10 cellular contexts compared by ENCODE assay signal in the genomic region with DNA sequence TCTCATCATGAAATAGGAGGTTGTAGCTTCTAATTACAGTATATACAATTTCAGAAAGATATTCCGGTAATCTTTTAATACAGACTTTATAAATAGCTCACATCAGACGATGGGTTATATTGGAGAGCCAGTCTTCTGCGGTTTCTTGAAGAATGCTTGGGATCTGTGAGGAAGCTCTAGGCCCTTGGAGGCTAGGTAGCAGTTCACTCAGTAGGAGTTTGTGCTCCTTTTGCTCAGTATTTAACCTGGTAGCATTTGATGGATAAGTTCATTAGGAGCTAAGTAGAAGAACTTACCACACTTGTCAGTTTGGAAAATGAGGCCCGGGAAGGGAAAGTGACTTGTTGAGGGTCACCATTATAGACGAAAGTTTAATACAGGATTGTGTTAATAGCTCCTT. TPM values are rescaled to one million over a fixed set of nuclear protein-coding genes. Genes with fewer than 3 reads are reported as not detected.
DNase-seq lines count a peak whose midpoint lies in the region; ATAC-seq and TF ChIP-seq lines count a peak whose summit lies in the region.
"Had no signal": no experiment of that assay in that cellular context is flagged by ENCODE, and none has a peak within 500 bp of the region (broad histone marks: within the 10 kb centered on the region; RNA-seq: fewer than 3 reads in every experiment).

No MANE protein-coding gene starts in this region.

- TF ChIP-seq CTCF in esophagus muscularis mucosa (IDR thresholded peaks at IDR 0.05): no peak
- no peak for TF ChIP-seq CTCF in osteocyte (IDR thresholded peaks at IDR 0.05)
- TF ChIP-seq CTCF in BE2C (IDR thresholded peaks at IDR 0.05; ENCODE audit: low read depth, low read length): no peak

- 59% methylated on average over 5 of the region's 5 CpGs for WGBS in esophagus muscularis mucosa

- H3K4me1 ChIP-seq in CD4-positive, alpha-beta memory T cell (ENCODE audit: insufficient read depth, low read length): peaks cover 34% of the 10 kb centered on the region
- H3K4me1 ChIP-seq in esophagus muscularis mucosa: peaks cover 45 to 66% (median 59%) of the 10 kb centered on the region in 4 donors
- no peaks in the 10 kb centered on the region for H3K4me1 ChIP-seq in BE2C

- TF ChIP-seq POLR2A in esophagus muscularis mucosa (IDR thresholded peaks at IDR 0.05; ENCODE audit: low read depth): no peak

- POLR2A ChIA-PET in CD4-positive, alpha-beta memory T cell (lab: Charles Lee; ENCODE audit: partially characterized antibody): interaction anchor here (0.5 to 2.3 kb wide), 4 partner anchors 13 to 225 kb away, joined by 3 to 14 read pairs (median 5); no protein-coding TSS in a partner anchor

- no peaks in the 10 kb centered on the region for H3K9me3 ChIP-seq in CD4-positive, alpha-beta memory T cell (ENCODE audit: control insufficient read depth in 1 of 2, low read length in 2 of 2)
- H3K9me3 ChIP-seq in esophagus muscularis mucosa (no peaks in the 10 kb centered on the region), BE2C (no peaks in the 10 kb centered on the region)

- no peak overlapping the region for H3K4me3 ChIP-seq in CD4-positive, alpha-beta memory T cell (ENCODE audit: low read length in 2 of 2)
- H3K4me3 ChIP-seq in esophagus muscularis mucosa (peak overlapping the region; percentile 82 to 99 (median 98)), BE2C (ENCODE audit: low read depth, low read length) (no peak overlapping the region)

- peak overlapping the region in 7 of 8 donors; percentile 71 to 90 (median 86) for H3K4me3 Mint-ChIP-seq in CD4-positive, alpha-beta memory T cell
- H3K4me3 Mint-ChIP-seq in osteocyte (ENCODE audit: unreplicated experiment): peak overlapping the region; percentile 88

- H3K36me3 Mint-ChIP-seq in CD4-positive, alpha-beta memory T cell: peaks cover 0 to 6% of the 10 kb centered on the region in 2 donors
- H3K36me3 Mint-ChIP-seq in osteocyte (ENCODE audit: unreplicated experiment): peaks cover 7% of the 10 kb centered on the region

- peaks cover 31 to 73% (median 45%) of the 10 kb centered on the region in 4 donors for H3K4me1 Mint-ChIP-seq in CD4-positive, alpha-beta memory T cell
- peaks cover 58% of the 10 kb centered on the region for H3K4me1 Mint-ChIP-seq in osteocyte (ENCODE audit: unreplicated experiment)

- no peaks in the 10 kb centered on the region for H3K27me3 ChIP-seq in CD4-positive, alpha-beta memory T cell (ENCODE audit: insufficient read depth, low read length)
- H3K27me3 ChIP-seq in esophagus muscularis mucosa (no peaks in the 10 kb centered on the region), BE2C (no peaks in the 10 kb centered on the region)

- no peaks in the 10 kb centered on the region for H3K9me3 Mint-ChIP-seq in CD4-positive, alpha-beta memory T cell
- H3K9me3 Mint-ChIP-seq in osteocyte (ENCODE audit: unreplicated experiment): no peaks in the 10 kb centered on the region

- ATAC-seq in HG03432 (IDR thresholded peaks at IDR 0.05; ENCODE audit: unreplicated experiment) (no peak), GM21515 (IDR thresholded peaks at IDR 0.05; ENCODE audit: unreplicated experiment) (no peak)
- ATAC-seq: activated CD4-positive, alpha-beta T cell treated with anti-CD3 and anti-CD28 coated beads for 36 hours had no signal

- CTCF ChIA-PET in CD4-positive, alpha-beta memory T cell (lab: Charles Lee; ENCODE audit: partially characterized antibody): interaction anchor here (0.7 to 1.9 kb wide), 8 partner anchors 12 to 557 kb away, joined by 3 to 8 read pairs (median 4); no protein-coding TSS in a partner anchor

- no peaks in the 10 kb centered on the region for H3K27me3 Mint-ChIP-seq in CD4-positive, alpha-beta memory T cell
- no peaks in the 10 kb centered on the region for H3K27me3 Mint-ChIP-seq in osteocyte (ENCODE audit: unreplicated experiment)

- no peak for DNase-seq in CD4-positive, alpha-beta memory T cell
- DNase-seq in RPMI7951 (ENCODE audit: low read depth) (peak; percentile 47), esophagus muscularis mucosa (ENCODE audit: extremely low spot score) (no peak), osteocyte (ENCODE audit: extremely low spot score, unreplicated experiment) (no peak), cerebellar cortex (ENCODE audit: low spot score) (no peak), BE2C (no peak)
- DNase-seq: activated CD4-positive, alpha-beta T cell treated with anti-CD3 and anti-CD28 coated beads for 36 hours; NCI-H2107 had no signal

- TF ChIP-seq EP300 in esophagus muscularis mucosa (IDR thresholded peaks at IDR 0.05): no peak

- no peak overlapping the region for H3K27ac ChIP-seq in CD4-positive, alpha-beta memory T cell (ENCODE audit: low read depth, low read length)
- H3K27ac ChIP-seq in esophagus muscularis mucosa (replicated peaks in 1 of 4): peak overlapping the region; percentile 96 to 100 (median 98)

- intact Hi-C loops in CD4-positive, alpha-beta memory T cell (cut with micrococcal nuclease): no loop called here
- intact Hi-C loops in esophagus muscularis mucosa (cut with DNase I): loop anchor here (10.0 kb wide), 1 partner anchor 163 kb away; no protein-coding TSS in a partner anchor

- H3K36me3 ChIP-seq in CD4-positive, alpha-beta memory T cell (ENCODE audit: insufficient read depth, low read length): no peaks in the 10 kb centered on the region
- H3K36me3 ChIP-seq in esophagus muscularis mucosa (no peaks in the 10 kb centered on the region), BE2C (no peaks in the 10 kb centered on the region; the same call in 1 of the 2 replicates)

- peak overlapping the region in 3 of 7 donors; percentile 52 to 66 (median 59) for H3K27ac Mint-ChIP-seq in CD4-positive, alpha-beta memory T cell
- H3K27ac Mint-ChIP-seq in osteocyte (ENCODE audit: unreplicated experiment): peak overlapping the region; percentile 97

RNA-seq across cellular contexts. Expression of a gene that starts 2.8 kb away (rescaled TPM):
- total RNA-seq in CD4-positive, alpha-beta memory T cell: 10 to 100 TPM; 18.0 to 18.2 TPM
- polyA plus RNA-seq in CD4-positive, alpha-beta memory T cell: 10 to 100 TPM; 10.9 to 11.6 TPM
- total RNA-seq in RPMI7951 (2014; rRNA removed; shearing (Covaris generic)): 60.6 and 64.6 TPM in 2 replicates
- total RNA-seq in esophagus muscularis mucosa: 10 to 100 TPM; 59.8 to 72.6 (median 65.6) TPM
- 224 and 240 TPM in 2 replicates for total RNA-seq in osteocyte
- polyA plus RNA-seq in BE2C (2012; ENCODE audit: insufficient read depth, insufficient read length, low read depth): 12.6 TPM

Comparison
In these comparisons a context has a peak if more than half of its experiments do, and no peak if none do; other contexts are left out.
1. H3K4me3 ChIP-seq: peak in esophagus muscularis mucosa (4 of 4); none in CD4-positive, alpha-beta memory T cell (0 of 2) and BE2C (single experiment).